9 cellular contexts compared by ENCODE assay signal in genomic region chr2:222424729-222425671, GRCh38. TPM values are rescaled to one million over a fixed set of nuclear protein-coding genes. Genes with fewer than 3 reads are reported as not detected.
DNase-seq lines count a peak whose midpoint lies in the region; ATAC-seq and TF ChIP-seq lines count a peak whose summit lies in the region.
"Had no signal": no experiment of that assay in that cellular context is flagged by ENCODE, and none has a peak within 500 bp of the region (broad histone marks: within the 10 kb centered on the region; RNA-seq: fewer than 3 reads in every experiment).

No MANE protein-coding gene starts in this region.

- WGBS in lung, 2 donors = 2 to 5% methylated on average over 73 to 74 of the region's 74 CpGs

- H3K9me3 ChIP-seq in lung (ENCODE audit: control insufficient read depth in 2 of 2, insufficient read depth in 1 of 2, low read length in 1 of 2) (no peaks in the 10 kb centered on the region), subcutaneous abdominal adipose tissue (ENCODE audit: control insufficient read depth in 5 of 5, low read length in 5 of 5) (no peaks in the 10 kb centered on the region)

- no peak overlapping the region for H3K9ac ChIP-seq in subcutaneous abdominal adipose tissue (ENCODE audit: low read length in 5 of 5)

- H3K27me3 Mint-ChIP-seq in T-cell = peaks cover 36 to 46% of the 10 kb centered on the region in 2 donors

- CTCF ChIA-PET in T-cell (lab: Charles Lee) (interaction anchor here in 1 of 2 donors (1.0 kb wide), 1 partner anchor 105 kb away, joined by 5 read pairs; a partner anchor contains a TSS), RWPE1 (lab: Yijun Ruan, JAX) (no interaction called here)

- H3K36me3 Mint-ChIP-seq in T-cell = peaks cover 4% of the 10 kb centered on the region

- no peaks in the 10 kb centered on the region for H3K27me3 ChIP-seq in lung (ENCODE audit: control insufficient read depth, insufficient read depth)
- H3K27me3 ChIP-seq in subcutaneous abdominal adipose tissue (ENCODE audit: control insufficient read depth in 5 of 5, insufficient read depth in 4 of 5, low read length in 5 of 5) = peaks cover 17 to 33% (median 22%) of the 10 kb centered on the region in 5 donors

- DNase-seq in T-cell (peak in 11 of 34 experiments; percentile 4 to 26 (median 13)), cerebellum (ENCODE audit: low spot score) (peak; percentile 69), lung (ENCODE audit: low spot score) (peak; percentile 34), GDM1 (lab: John Stamatoyannopoulos, UW) (no peak), RWPE1 (ENCODE audit: low spot score) (no peak)

- peak; percentile 23 for ATAC-seq in GM18511 (IDR thresholded peaks at IDR 0.05; ENCODE audit: unreplicated experiment)
- peak; percentile 12 for ATAC-seq in HG02610 (IDR thresholded peaks at IDR 0.05; ENCODE audit: unreplicated experiment)
- ATAC-seq in T-cell (replicated peaks in 1 of 4) = peak; percentile 38 to 50 (median 46)
- ATAC-seq in lung (ENCODE audit: insufficient read depth, low FRiP score) = peak; percentile 7

- POLR2A ChIA-PET in T-cell (lab: Charles Lee) = no interaction called here
- POLR2A ChIA-PET in RWPE1 (lab: Yijun Ruan, JAX; ENCODE audit: low non-redundant PET) = no interaction called here

- H3K4me1 ChIP-seq in lung (ENCODE audit: control insufficient read depth in 2 of 2, insufficient read depth in 2 of 2, low read length in 2 of 2) = peaks cover 0 to 7% of the 10 kb centered on the region in 2 donors
- H3K4me1 ChIP-seq in subcutaneous abdominal adipose tissue (ENCODE audit: control insufficient read depth in 5 of 5, insufficient read depth in 5 of 5, low read length in 5 of 5) = peaks cover 0 to 19% (median 7%) of the 10 kb centered on the region in 5 donors

- peak overlapping the region; percentile 80 to 87 (median 85) for H3K4me3 Mint-ChIP-seq in T-cell

- peaks cover 1 to 6% (median 4%) of the 10 kb centered on the region in 3 donors for H3K9me3 Mint-ChIP-seq in T-cell

- TF ChIP-seq CTCF in lung (IDR thresholded peaks at IDR 0.05; ENCODE audit: control extremely low read depth, extremely low read depth) (no peak), RWPE1 (conservative IDR thresholded peaks at IDR 0.05; ENCODE audit: low read depth) (no peak)

- H3K27ac Mint-ChIP-seq in T-cell = peak overlapping the region; percentile 59 to 64

- H3K27ac ChIP-seq in lung (ENCODE audit: low read depth in 1 of 2, low read length in 1 of 2) (peak overlapping the region in 1 of 2 donors; percentile 62), subcutaneous abdominal adipose tissue (ENCODE audit: low read depth, low read length) (no peak overlapping the region), RWPE1 (no peak overlapping the region)

- H3K4me3 ChIP-seq in lung (peak overlapping the region; percentile 60), subcutaneous abdominal adipose tissue (ENCODE audit: low read depth in 1 of 5, low read length in 5 of 5) (peak overlapping the region; percentile 16 to 61 (median 36))

- H3K4me1 Mint-ChIP-seq in T-cell = peaks cover 23 to 41% (median 37%) of the 10 kb centered on the region in 3 donors

- H3K36me3 ChIP-seq in lung (ENCODE audit: control insufficient read depth in 2 of 2, insufficient read depth in 2 of 2, low read length in 2 of 2) (no peaks in the 10 kb centered on the region), subcutaneous abdominal adipose tissue (ENCODE audit: control insufficient read depth in 5 of 5, insufficient read depth in 5 of 5, low read length in 5 of 5) (no peaks in the 10 kb centered on the region)

RNA-seq across cellular contexts. Expression of gene SGPP2, which starts 0.7 kb away (rescaled TPM):
- total RNA-seq in T-cell (1 to 10 TPM; 2.2 to 4.0 (median 3.3) TPM), cerebellum (3.1 TPM), lung (10 to 100 TPM in 1 of 2 donors, 1 to 10 TPM in 1; 6.5 to 39.5 TPM)
- polyA plus RNA-seq in lung = 10 to 100 TPM in 1 of 2 donors, 1 to 10 TPM in 1; 3.9 to 39.5 TPM
- total RNA-seq: myocyte had no signal

Comparison
In these comparisons a context has a peak if more than half of its experiments do, and no peak if none do; other contexts are left out.
1. DNase-seq: peak in cerebellum (single experiment) and lung (single experiment); none in GDM1 (single experiment) and RWPE1 (single experiment).
2. Peak in every context shown above with its lines, with median percentiles within 50 percentile points of each other: ATAC-seq.